Comparison of ENCODE assay signal across 9 cellular contexts in genomic region chr14:32724864-32725550, GRCh38.
DNase-seq lines count a peak whose midpoint lies in the region; TF ChIP-seq lines count a peak whose summit lies in the region.
"Had no signal": no experiment of that assay in that cellular context is flagged by ENCODE, and none has a peak within 500 bp of the region (broad histone marks: within the 10 kb centered on the region; RNA-seq: fewer than 3 reads in every experiment).

No MANE protein-coding gene starts in this region.

- no peaks in the 10 kb centered on the region for H3K79me2 ChIP-seq in osteoblast (ENCODE audit: insufficient read depth, low read length)

- H3K4me2 ChIP-seq in osteoblast (ENCODE audit: insufficient read depth, low read length) = peak overlapping the region; percentile 95

- H3K27me3 ChIP-seq in SJSA1 (replicated peaks) (no peaks in the 10 kb centered on the region), osteoblast (ENCODE audit: insufficient read depth, low read length) (peaks cover 3% of the 10 kb centered on the region)

- H3K36me3 ChIP-seq in SJSA1 (no peaks in the 10 kb centered on the region), osteoblast (ENCODE audit: insufficient read depth, low read length) (no peaks in the 10 kb centered on the region)

- peak; percentile 91 for DNase-seq in EH (ENCODE audit: low read depth)
- DNase-seq in SJSA1 (ENCODE audit: low read depth in 1 of 2, low spot score in 2 of 2) = peak; percentile 50 to 74
- peak; percentile 80 for DNase-seq in fibroblast of peridontal ligament (ENCODE audit: extremely low read depth)
- DNase-seq in osteoblast (ENCODE audit: insufficient read length, low spot score, missing footprints) = peak; percentile 61
- no peak for DNase-seq in activated CD4-positive, alpha-beta T cell treated with anti-CD3 and anti-CD28 coated beads for 1 hour
- DNase-seq in NCI-H146 treated with DMSO at 0.1 percent for 48 hours (lab: John Stamatoyannopoulos, UW; ENCODE audit: unreplicated experiment) = no peak
- no peak for DNase-seq in stimulated activated CD4-positive, alpha-beta T cell treated with anti-CD3 and anti-CD28 coated beads, Interleukin-4, amount 100 ng/mL, for 4 hours
- DNase-seq in HuH-7 (ENCODE audit: low spot score) = no peak
- DNase-seq: GDM1 had no signal

- H3K9me3 ChIP-seq in SJSA1 (replicated peaks) = no peaks in the 10 kb centered on the region
- no peaks in the 10 kb centered on the region for H3K9me3 ChIP-seq in osteoblast (ENCODE audit: low read depth, low read length)

- H3K4me1 ChIP-seq in SJSA1 (replicated peaks) (peaks cover 4% of the 10 kb centered on the region), osteoblast (ENCODE audit: insufficient read depth, low read length) (peaks cover 15% of the 10 kb centered on the region)

- TF ChIP-seq CTCF in osteoblast (IDR thresholded peaks at IDR 0.05; ENCODE audit: extremely low read depth, low read depth, low read length) = no peak

- no peak overlapping the region for H3K4me3 ChIP-seq in SJSA1
- peak overlapping the region; percentile 69 for H3K4me3 ChIP-seq in osteoblast (ENCODE audit: insufficient read depth, low read length)

- H2AFZ ChIP-seq in osteoblast (ENCODE audit: low read length) = peak overlapping the region; percentile 82

- no peaks in the 10 kb centered on the region for H4K20me1 ChIP-seq in osteoblast (ENCODE audit: insufficient read depth, low read length)

- peak overlapping the region; percentile 5; the same call in 1 of the 2 replicates for H3K27ac ChIP-seq in SJSA1
- H3K27ac ChIP-seq in osteoblast (ENCODE audit: low read depth, low read length) = peak overlapping the region; percentile 74

Comparison
In these comparisons a context has a peak if more than half of its experiments do, and no peak if none do; other contexts are left out.
1. DNase-seq: peak in EH (single experiment), SJSA1 (2 of 2), fibroblast of peridontal ligament (single experiment) and osteoblast (single experiment); none in activated CD4-positive, alpha-beta T cell treated with anti-CD3 and anti-CD28 coated beads for 1 hour (single experiment), NCI-H146 treated with DMSO at 0.1 percent for 48 hours (single experiment), stimulated activated CD4-positive, alpha-beta T cell treated with anti-CD3 and anti-CD28 coated beads, Interleukin-4, amount 100 ng/mL, for 4 hours (0 of 2) and HuH-7 (single experiment).